10 cellular contexts compared by ENCODE assay signal in the genomic region with DNA sequence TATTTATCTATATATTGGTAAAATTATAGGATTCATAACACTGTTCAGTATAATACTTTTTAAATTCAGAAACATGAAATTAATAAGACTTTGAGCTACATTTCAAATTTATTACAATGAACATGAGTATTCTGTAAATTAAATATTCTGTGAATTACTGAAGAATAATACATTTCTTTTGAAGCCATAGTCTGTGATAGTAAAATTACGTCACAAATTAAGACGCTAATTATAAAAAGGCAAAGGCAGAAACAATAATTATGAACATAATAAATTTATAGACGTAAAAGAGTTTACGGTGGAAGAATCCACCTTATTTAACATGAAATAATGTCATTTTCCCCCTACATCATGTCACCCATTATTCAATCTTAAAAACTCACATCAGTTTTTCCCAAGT.
"Had no signal": no experiment of that assay in that cellular context is flagged by ENCODE, and none has a peak within 500 bp of the region (broad histone marks: within the 10 kb centered on the region; RNA-seq: fewer than 3 reads in every experiment).

No MANE protein-coding gene starts in this region.

- H3K4me3 Mint-ChIP-seq: HFFc6, IgD-negative memory B cell had no signal

- H3K27ac ChIP-seq: GM23248, HL-60 had no signal

- H3K4me3 ChIP-seq: GM23248, HAP-1 had no signal

- H3K9me3 ChIP-seq: HAP-1 had no signal

- H2AFZ ChIP-seq: GM23248 had no signal

- H3K4me1 Mint-ChIP-seq: IgD-negative memory B cell had no signal

- H3K36me3 Mint-ChIP-seq: IgD-negative memory B cell had no signal

- DNase-seq: GM23248, GOT3, H7, HFFc6, KG1 had no signal

- H3K9ac ChIP-seq: GM23248 had no signal

- H3K36me3 ChIP-seq: HAP-1 had no signal

- H3K27ac Mint-ChIP-seq: HFFc6, IgD-negative memory B cell had no signal

- H3K27me3 Mint-ChIP-seq: IgD-negative memory B cell had no signal

- FAIRE-seq: HTR-8/SVneo had no signal

- ATAC-seq: HCT116 had no signal

- H3K4me1 ChIP-seq: HAP-1 had no signal
